27 cellular contexts compared by ENCODE assay signal in genomic region chr2:55601849-55602248, GRCh38.
"Had no signal": no experiment of that assay in that cellular context is flagged by ENCODE, and none has a peak within 500 bp of the region (broad histone marks: within the 10 kb centered on the region; RNA-seq: fewer than 3 reads in every experiment).

No MANE protein-coding gene starts in this region.

- H3K4me3 ChIP-seq: gastroesophageal sphincter, neural progenitor cell, psoas muscle, testis, transverse colon had no signal

- ATAC-seq: activated T-cell treated with anti-CD3 and anti-CD28 coated beads, Interleukin-2, amount 50 U/mL, for 4 hours; effector memory CD8-positive, alpha-beta T cell; gastroesophageal sphincter; left cardiac atrium; left ventricle myocardium superior; psoas muscle; stimulated activated naive B cell treated with anti-CD40 and anti-IgM and Interleukin-4, amounts not matched to agents 10 μg/mL and 1 μg/mL and 100 μg/mL, for 72 hours had no signal

- H3K27ac ChIP-seq: neural progenitor cell, parathyroid adenoma, psoas muscle, testis, transverse colon had no signal

- H3K36me3 ChIP-seq: neural progenitor cell had no signal

- DNase-seq: activated B cell treated with CpG ODN at 0.5 μM for 24 hours; activated CD4-positive, alpha-beta memory T cell treated with anti-CD3 and anti-CD28 coated beads for 36 hours; activated CD8-positive, alpha-beta memory T cell treated with anti-CD3 and anti-CD28 coated beads, Interleukin-2, amount 50 U/mL, for 48 hours; activated effector memory CD4-positive, alpha-beta T cell treated with Interleukin-2 at 50 U/mL for 16 hours; activated naive CD4-positive, alpha-beta T cell treated with anti-CD3 and anti-CD28 coated beads for 36 hours; activated T-cell treated with anti-CD3 and anti-CD28 coated beads, Interleukin-2, amount 50 U/mL, for 4 hours; amygdala; caudate nucleus; cortex of kidney; effector memory CD8-positive, alpha-beta T cell; erythroblast; hippocampal formation; left cardiac atrium; left ventricle myocardium superior; mammary epithelial cell; occipital lobe; psoas muscle; stimulated activated CD4-positive, alpha-beta T cell treated with anti-CD3 and anti-CD28 coated beads, Interleukin-15, amount 100 ng/mL, for 24 hours; stimulated activated CD4-positive, alpha-beta T cell treated with anti-CD3 and anti-CD28 coated beads, Interleukin-2, amount 100 ng/mL, for 24 hours; stimulated activated naive B cell treated with anti-CD40 and anti-IgM and Interleukin-4, amounts not matched to agents 10 μg/mL and 1 μg/mL and 100 μg/mL, for 72 hours; T-helper 1 cell; testis; transverse colon had no signal

- H3K27me3 ChIP-seq: gastroesophageal sphincter, neural progenitor cell, testis, transverse colon had no signal

- H3K4me3 Mint-ChIP-seq: activated B cell treated with CpG ODN at 0.5 μM for 24 hours; activated CD4-positive, alpha-beta memory T cell treated with anti-CD3 and anti-CD28 coated beads for 36 hours; activated naive CD4-positive, alpha-beta T cell treated with anti-CD3 and anti-CD28 coated beads for 36 hours; activated T-cell treated with anti-CD3 and anti-CD28 coated beads, Interleukin-2, amount 50 U/mL, for 4 hours; effector memory CD8-positive, alpha-beta T cell; neural progenitor cell; stimulated activated naive B cell treated with anti-CD40 and anti-IgM and Interleukin-4, amounts not matched to agents 10 μg/mL and 1 μg/mL and 100 μg/mL, for 72 hours; T-helper 2 cell treated with Interferon-gamma antibody and Interleukin-4, amounts not matched to agents 5 μg/mL and 100 μg/mL, for 36 hours had no signal

- H3K27me3 Mint-ChIP-seq: activated B cell treated with CpG ODN at 0.5 μM for 24 hours; activated CD4-positive, alpha-beta memory T cell treated with anti-CD3 and anti-CD28 coated beads for 36 hours; effector memory CD8-positive, alpha-beta T cell; stimulated activated naive B cell treated with anti-CD40 and anti-IgM and Interleukin-4, amounts not matched to agents 10 μg/mL and 1 μg/mL and 100 μg/mL, for 72 hours had no signal

- H3K9me3 Mint-ChIP-seq: activated B cell treated with CpG ODN at 0.5 μM for 24 hours; activated CD4-positive, alpha-beta memory T cell treated with anti-CD3 and anti-CD28 coated beads for 36 hours; activated naive CD4-positive, alpha-beta T cell treated with anti-CD3 and anti-CD28 coated beads for 36 hours; activated T-cell treated with anti-CD3 and anti-CD28 coated beads, Interleukin-2, amount 50 U/mL, for 4 hours; effector memory CD8-positive, alpha-beta T cell; neural progenitor cell; stimulated activated naive B cell treated with anti-CD40 and anti-IgM and Interleukin-4, amounts not matched to agents 10 μg/mL and 1 μg/mL and 100 μg/mL, for 72 hours; T-helper 2 cell treated with Interferon-gamma antibody and Interleukin-4, amounts not matched to agents 5 μg/mL and 100 μg/mL, for 36 hours had no signal

- H3K27ac Mint-ChIP-seq: activated B cell treated with CpG ODN at 0.5 μM for 24 hours; activated CD4-positive, alpha-beta memory T cell treated with anti-CD3 and anti-CD28 coated beads for 36 hours; activated naive CD4-positive, alpha-beta T cell treated with anti-CD3 and anti-CD28 coated beads for 36 hours; neural progenitor cell; stimulated activated naive B cell treated with anti-CD40 and anti-IgM and Interleukin-4, amounts not matched to agents 10 μg/mL and 1 μg/mL and 100 μg/mL, for 72 hours; T-helper 2 cell treated with Interferon-gamma antibody and Interleukin-4, amounts not matched to agents 5 μg/mL and 100 μg/mL, for 36 hours had no signal

- H3K9me3 ChIP-seq: gastroesophageal sphincter, psoas muscle, testis, transverse colon had no signal

- H3K4me1 Mint-ChIP-seq: neural progenitor cell had no signal

- H3K4me1 ChIP-seq: neural progenitor cell, testis had no signal
